Comparison of ENCODE assay signal across 8 cellular contexts in the genomic region with DNA sequence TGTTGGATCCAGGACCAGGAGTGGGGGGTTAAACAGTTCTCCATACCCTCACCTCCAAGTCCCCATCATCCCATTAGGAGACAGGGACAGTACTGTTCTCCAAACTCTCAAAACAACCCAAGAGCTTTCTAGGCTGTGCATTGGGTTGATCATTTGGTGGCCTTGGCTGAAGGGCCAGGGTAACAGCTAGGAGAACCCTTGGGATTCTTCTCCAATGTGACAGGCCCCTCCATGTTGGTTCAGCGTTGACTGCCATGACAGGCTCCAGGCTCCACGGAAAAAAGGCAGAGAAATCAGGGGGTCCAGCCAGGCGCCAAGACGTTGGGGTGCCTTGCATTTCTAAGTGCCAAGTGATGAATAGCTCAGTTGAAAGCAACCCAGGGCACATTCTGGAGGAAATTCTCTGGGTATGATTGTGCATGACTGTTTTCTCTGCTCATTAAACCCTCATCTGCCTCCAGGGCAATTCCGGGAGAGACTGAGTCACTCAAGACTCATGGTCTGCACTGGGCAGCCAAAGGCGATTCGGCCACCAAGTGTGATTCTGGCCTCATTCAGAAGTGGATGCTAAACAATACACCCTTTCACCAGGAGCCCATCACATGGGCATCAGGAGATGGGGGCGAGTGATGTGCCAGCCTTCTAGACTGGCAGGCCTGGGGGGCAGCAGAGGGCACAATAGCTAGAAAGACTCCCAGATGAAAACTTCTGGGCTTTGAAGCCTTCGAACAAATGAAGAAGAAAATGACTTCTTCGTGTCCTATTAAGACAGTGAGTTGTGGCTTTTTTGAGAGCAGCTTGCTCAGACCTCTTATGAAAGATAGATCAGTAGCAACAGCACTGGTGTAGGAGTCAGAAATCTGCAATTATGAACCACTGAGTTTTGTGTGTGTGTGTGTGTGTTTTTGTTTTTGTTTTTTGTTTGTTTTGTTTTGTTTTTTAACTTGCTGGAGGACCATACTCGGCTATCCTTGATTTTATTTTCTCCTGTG. TPM values are rescaled to one million over a fixed set of nuclear protein-coding genes. Genes with fewer than 3 reads are reported as not detected.
DNase-seq lines count a peak whose midpoint lies in the region; ATAC-seq, FAIRE-seq and TF ChIP-seq lines count a peak whose summit lies in the region.

No MANE protein-coding gene starts in this region.

- POLR2A ChIA-PET in T-cell (lab: Charles Lee): interaction anchor here (0.5 to 10.8 kb wide), 39 partner anchors 7 to 1061 kb away, joined by 3 to 165 read pairs (median 5); a partner anchor contains a TSS

- H3K27me3 Mint-ChIP-seq in T-cell: no peaks in the 10 kb centered on the region

- H3K27ac Mint-ChIP-seq in T-cell: peak overlapping the region; percentile 100

- no peak for TF ChIP-seq POLR2A in H54 (IDR thresholded peaks at IDR 0.05; ENCODE audit: low read depth, low read length)
- TF ChIP-seq POLR2A in prostate gland (IDR thresholded peaks at IDR 0.05): no peak

- intact Hi-C loops in prostate gland (cut with DNase I): no loop called here

- peak overlapping the region; percentile 69 to 79 (median 78) for H3K4me3 Mint-ChIP-seq in T-cell

- peak; percentile 57 for FAIRE-seq in H54 (lab: Jason Lieb, UNC)

- CTCF ChIA-PET in T-cell (lab: Charles Lee): interaction anchor here (0.6 to 4.4 kb wide), 30 partner anchors 9 to 247 kb away, joined by 3 to 34 read pairs (median 5); a partner anchor contains a TSS

- H3K4me3 ChIP-seq in epithelial cell of proximal tubule (ENCODE audit: low read depth, low read length) (no peak overlapping the region), prostate gland (no peak overlapping the region)

- 82% methylated on average over 11 of the region's 11 CpGs for WGBS in prostate gland

- H3K27me3 ChIP-seq in prostate gland (replicated peaks; ENCODE audit: insufficient read depth): no peaks in the 10 kb centered on the region

- no peaks in the 10 kb centered on the region for H3K36me3 ChIP-seq in prostate gland

- no peaks in the 10 kb centered on the region for H3K9me3 Mint-ChIP-seq in T-cell

- peak; percentile 25 for TF ChIP-seq CTCF in epithelial cell of proximal tubule (conservative IDR thresholded peaks at IDR 0.05; ENCODE audit: low read depth, low read length)
- no peak for TF ChIP-seq CTCF in prostate gland (IDR thresholded peaks at IDR 0.05)

- DNase-seq in EH (ENCODE audit: low read depth): peak; percentile 99
- peak; percentile 44 for DNase-seq in H54 (ENCODE audit: insufficient read length, low spot score)
- peak in 15 of 34 experiments; percentile 17 to 49 (median 32) for DNase-seq in T-cell
- peak; percentile 92 for DNase-seq in epithelial cell of proximal tubule (ENCODE audit: low read depth)
- DNase-seq in prostate gland (ENCODE audit: low spot score): no peak
- DNase-seq in SIG-M5 treated with dmso at 0.1 percent for 504 hours (lab: John Stamatoyannopoulos, UW; ENCODE audit: unreplicated experiment): no peak
- DNase-seq in NCI-H1092 (lab: John Stamatoyannopoulos, UW): no peak

- no peaks in the 10 kb centered on the region for H3K9me3 ChIP-seq in prostate gland

- ATAC-seq in T-cell (replicated peaks in 1 of 4): peak; percentile 18 to 33 (median 21)
- no peak for ATAC-seq in GM21825 (IDR thresholded peaks at IDR 0.05; ENCODE audit: unreplicated experiment)

- H3K4me1 ChIP-seq in prostate gland (replicated peaks): peaks cover 8% of the 10 kb centered on the region

- peaks cover 100% of the 10 kb centered on the region in 3 donors for H3K4me1 Mint-ChIP-seq in T-cell

- H3K27ac ChIP-seq in prostate gland: peak overlapping the region; percentile 14 to 25

- H3K36me3 Mint-ChIP-seq in T-cell: peaks cover 63% of the 10 kb centered on the region

RNA-seq across cellular contexts. Expression of a gene that starts 27.7 kb away (rescaled TPM):
- total RNA-seq in T-cell (1,000 to 10,000 TPM in 1 of 5 donors, 100 to 1,000 TPM in 4; 732 to 1,108 (median 781) TPM), epithelial cell of proximal tubule (244 and 296 TPM in 2 replicates), prostate gland (100 to 1,000 TPM; 166 to 203 TPM)

Comparison
In these comparisons a context has a peak if more than half of its experiments do, and no peak if none do; other contexts are left out.
1. DNase-seq: peak in EH (single experiment), H54 (single experiment) and epithelial cell of proximal tubule (single experiment); none in prostate gland (single experiment), SIG-M5 treated with dmso at 0.1 percent for 504 hours (single experiment) and NCI-H1092 (single experiment).